8 cellular contexts compared by ENCODE assay signal in genomic region chr9:137294684-137295312, GRCh38. TPM values are rescaled to one million over a fixed set of nuclear protein-coding genes. Genes with fewer than 3 reads are reported as not detected.
DNase-seq lines count a peak whose midpoint lies in the region; ATAC-seq and TF ChIP-seq lines count a peak whose summit lies in the region.

No MANE protein-coding gene starts in this region.

- H3K9ac ChIP-seq in IMR-90 (ENCODE audit: low read depth, low read length) = no peak overlapping the region
- no peak overlapping the region for H3K9ac ChIP-seq in mesendoderm (ENCODE audit: low read length)

- H3K9me1 ChIP-seq in IMR-90 (ENCODE audit: insufficient read depth, low read length) = no peaks in the 10 kb centered on the region

- in situ Hi-C loops in IMR-90 (cut with MboI; ENCODE audit: low sequenced_read_pairs) = loop anchor here (5.0 kb wide), 2 partner anchors 108 to 233 kb away; no protein-coding TSS in a partner anchor

- no peak overlapping the region for H3K27ac ChIP-seq in CD8-positive, alpha-beta T cell (ENCODE audit: low read depth, low read length)
- H3K27ac ChIP-seq in IMR-90 (ENCODE audit: insufficient read depth, low read length) (no peak overlapping the region), mesendoderm (ENCODE audit: low read depth, low read length) (no peak overlapping the region)

- no peaks in the 10 kb centered on the region for H3K9me3 ChIP-seq in CD8-positive, alpha-beta T cell (ENCODE audit: low read length)
- peaks cover 5% of the 10 kb centered on the region; the same call in 1 of the 2 replicates for H3K9me3 ChIP-seq in IMR-90 (ENCODE audit: control insufficient read depth, insufficient read depth, low read length)

- CTCF ChIA-PET in CD8-positive, alpha-beta T cell (lab: Charles Lee) = interaction anchor here (0.7 to 1.1 kb wide), 2 partner anchors 30 to 118 kb away, joined by 3 read pairs; no protein-coding TSS in a partner anchor
- CTCF ChIA-PET in IMR-90 (lab: Yijun Ruan, JAX) = no interaction called here

- no peak overlapping the region for H3K4ac ChIP-seq in IMR-90 (ENCODE audit: low read depth, low read length)
- H3K4ac ChIP-seq in mesendoderm (ENCODE audit: low read depth, low read length) = no peak overlapping the region

- dilution Hi-C loops in IMR-90 (cut with HindIII; ENCODE audit: low sequenced_read_pairs, unreplicated experiment) = no loop called here

- H3K27ac Mint-ChIP-seq in CD8-positive, alpha-beta T cell = no peak overlapping the region
- no peak overlapping the region for H3K27ac Mint-ChIP-seq in central memory CD8-positive, alpha-beta T cell (ENCODE audit: low read depth)

- TF ChIP-seq CTCF in CD8-positive, alpha-beta T cell (IDR thresholded peaks at IDR 0.05) = no peak
- peak; percentile 36 for TF ChIP-seq CTCF in IMR-90 (conservative IDR thresholded peaks at IDR 0.05; ENCODE audit: low read depth, low read length)

- intact Hi-C loops in CD8-positive, alpha-beta T cell (cut with DNase I, micrococcal nuclease) = loop anchor here (1.0 to 10.0 kb wide), 4 partner anchors 58 to 230 kb away; no protein-coding TSS in a partner anchor
- intact Hi-C loops in IMR-90 (cut with micrococcal nuclease) = loop anchor here (2.0 to 5.0 kb wide), 2 partner anchors 150 to 233 kb away; no protein-coding TSS in a partner anchor

- H3K4me2 ChIP-seq in IMR-90 (ENCODE audit: low read depth, low read length) = no peak overlapping the region
- H3K4me2 ChIP-seq in mesendoderm (ENCODE audit: low read length) = no peak overlapping the region

- BruUV-seq in IMR-90 (replicated peaks; lab: Mats Ljungman, UMichigan) = no TSS peak

- no peaks in the 10 kb centered on the region for H3K36me3 ChIP-seq in CD8-positive, alpha-beta T cell (ENCODE audit: insufficient read depth, low read length)
- H3K36me3 ChIP-seq in IMR-90 (ENCODE audit: control insufficient read depth, insufficient read depth, low read length) (no peaks in the 10 kb centered on the region), mesendoderm (ENCODE audit: control insufficient read depth, insufficient read depth, low read length) (no peaks in the 10 kb centered on the region)

- H2BK120ac ChIP-seq in IMR-90 (ENCODE audit: low read depth, low read length) (no peak overlapping the region), mesendoderm (ENCODE audit: low read depth, low read length) (no peak overlapping the region)

- DNase-seq in CD8-positive, alpha-beta T cell = no peak
- DNase-seq in IMR-90 (peak; percentile 27), mesendoderm (no peak), germinal center (ENCODE audit: low spot score) (no peak), NCI-H2107 (lab: John Stamatoyannopoulos, UW) (no peak)
- no peak for DNase-seq in central memory CD8-positive, alpha-beta T cell (ENCODE audit: low spot score in 2 of 2)
- no peak for DNase-seq in stimulated activated CD4-positive, alpha-beta T cell treated with anti-CD3 and anti-CD28 coated beads, Interleukin-2, amount 100 ng/mL, for 48 hours

- peaks cover 31% of the 10 kb centered on the region for H3K27me3 ChIP-seq in CD8-positive, alpha-beta T cell (ENCODE audit: insufficient read depth, low read length)
- peaks cover 29% of the 10 kb centered on the region for H3K27me3 ChIP-seq in IMR-90 (ENCODE audit: control insufficient read depth, insufficient read depth, low read length)
- peaks cover 7% of the 10 kb centered on the region for H3K27me3 ChIP-seq in mesendoderm (ENCODE audit: insufficient read depth, low read length, poor library complexity)

- H4K8ac ChIP-seq in IMR-90 (ENCODE audit: low read depth in 2 of 2, low read length in 2 of 2) (no peak overlapping the region), mesendoderm (ENCODE audit: low read depth, low read length) (no peak overlapping the region)

- peak; percentile 27 for ATAC-seq in CD8-positive, alpha-beta T cell
- ATAC-seq in IMR-90 (ENCODE audit: low read depth) (no peak), HG02981 (IDR thresholded peaks at IDR 0.05; ENCODE audit: unreplicated experiment) (no peak)
- no peak for ATAC-seq in central memory CD8-positive, alpha-beta T cell (replicated peaks; ENCODE audit: extremely low read depth, poor library complexity, severe bottlenecking)

- no peak overlapping the region for H2BK20ac ChIP-seq in IMR-90 (ENCODE audit: low read depth, low read length)

- H2AK9ac ChIP-seq in IMR-90 (replicated peaks; ENCODE audit: low read depth, low read length, poor library complexity) = no peak overlapping the region

- H2BK5ac ChIP-seq in IMR-90 (ENCODE audit: low read depth, low read length, poor library complexity, severe bottlenecking) (no peak overlapping the region), mesendoderm (ENCODE audit: low read length) (no peak overlapping the region)

- H3K4me1 Mint-ChIP-seq in CD8-positive, alpha-beta T cell (ENCODE audit: low read depth) = peaks cover 5% of the 10 kb centered on the region
- H3K4me1 Mint-ChIP-seq in central memory CD8-positive, alpha-beta T cell = peaks cover 6% of the 10 kb centered on the region

- POLR2A ChIA-PET in CD8-positive, alpha-beta T cell (lab: Charles Lee) = no interaction called here
- POLR2A ChIA-PET in IMR-90 (lab: Charles Lee; ENCODE audit: unreplicated experiment) = no interaction called here

- no peaks in the 10 kb centered on the region for H3K9me3 Mint-ChIP-seq in CD8-positive, alpha-beta T cell
- H3K9me3 Mint-ChIP-seq in central memory CD8-positive, alpha-beta T cell = no peaks in the 10 kb centered on the region

- H4K91ac ChIP-seq in IMR-90 (ENCODE audit: insufficient read depth, low read depth, low read length) = no peak overlapping the region

- H3K23ac ChIP-seq in IMR-90 (ENCODE audit: low read depth, low read length) (no peak overlapping the region), mesendoderm (ENCODE audit: low read length) (no peak overlapping the region)

- H3K36me3 Mint-ChIP-seq in CD8-positive, alpha-beta T cell = no peaks in the 10 kb centered on the region
- peaks cover 5% of the 10 kb centered on the region for H3K36me3 Mint-ChIP-seq in central memory CD8-positive, alpha-beta T cell (ENCODE audit: insufficient read depth)

- H2AFZ ChIP-seq in IMR-90 (replicated peaks; ENCODE audit: low read length, poor library complexity) = peak overlapping the region; percentile 76

- peaks cover 7% of the 10 kb centered on the region for H3K4me1 ChIP-seq in CD8-positive, alpha-beta T cell (ENCODE audit: insufficient read depth, low read length)
- H3K4me1 ChIP-seq in IMR-90 (ENCODE audit: control insufficient read depth, insufficient read depth, low read length) (no peaks in the 10 kb centered on the region), mesendoderm (ENCODE audit: control insufficient read depth, low read depth, low read length) (peaks cover 2% of the 10 kb centered on the region)

- whole genome bisulfite sequencing in IMR-90 (ENCODE audit: extremely low coverage in 2 of 2, insufficient read length in 1 of 2), 2 experiments = 32% methylated on average over 18 of the region's 39 CpGs; no CpG with 5 or more reads in 1 of the 2 experiments
- WGBS in mesendoderm (ENCODE audit: extremely low coverage, insufficient coverage, low lambda C conversion rate) = no CpG with 5 or more reads among the region's 39 CpGs

- peak overlapping the region; percentile 26 for H3K4me3 Mint-ChIP-seq in CD8-positive, alpha-beta T cell
- peak overlapping the region; percentile 50 for H3K4me3 Mint-ChIP-seq in central memory CD8-positive, alpha-beta T cell

- no peak overlapping the region for H4K5ac ChIP-seq in IMR-90 (ENCODE audit: low read depth, low read length)
- no peak overlapping the region for H4K5ac ChIP-seq in mesendoderm (ENCODE audit: low read length)

- H3K56ac ChIP-seq in IMR-90 (ENCODE audit: extremely low read depth, insufficient read depth, low read length) (no peak overlapping the region), mesendoderm (ENCODE audit: low read length) (peak overlapping the region; percentile 2)

- H3K27me3 Mint-ChIP-seq in CD8-positive, alpha-beta T cell (ENCODE audit: low read depth) = peaks cover 33% of the 10 kb centered on the region
- peaks cover 52% of the 10 kb centered on the region for H3K27me3 Mint-ChIP-seq in central memory CD8-positive, alpha-beta T cell

- H3K4me3 ChIP-seq in CD8-positive, alpha-beta T cell (ENCODE audit: low read depth, low read length) = peak overlapping the region; percentile 48
- H3K4me3 ChIP-seq in IMR-90 (ENCODE audit: insufficient read depth, low read depth, low read length) (no peak overlapping the region), mesendoderm (ENCODE audit: low read length) (no peak overlapping the region)

- H4K20me1 ChIP-seq in IMR-90 (ENCODE audit: insufficient read depth, low read length) = no peaks in the 10 kb centered on the region

- 0 out of 2 replicates have a peak, but pooled peaks have one; percentile 22 for TF ChIP-seq RAD21 in IMR-90 (IDR thresholded peaks at IDR 0.05; ENCODE audit: low read length)

- TF ChIP-seq POLR2A in IMR-90 (IDR thresholded peaks at IDR 0.05; ENCODE audit: low read depth, low read length) = no peak

- H3K79me1 ChIP-seq in IMR-90 (ENCODE audit: low read depth in 1 of 2, low read length in 2 of 2) = no peaks in the 10 kb centered on the region
- no peaks in the 10 kb centered on the region for H3K79me1 ChIP-seq in mesendoderm (ENCODE audit: low read length)

- no peaks in the 10 kb centered on the region for H3K79me2 ChIP-seq in mesendoderm (ENCODE audit: control insufficient read depth, insufficient read depth, low read length)

- H3K18ac ChIP-seq in IMR-90 (ENCODE audit: low read depth, low read length) (no peak overlapping the region), mesendoderm (ENCODE audit: low read length) (no peak overlapping the region)

- H2AK5ac ChIP-seq in IMR-90 (ENCODE audit: low read depth, low read length) = no peak overlapping the region
- no peak overlapping the region for H2AK5ac ChIP-seq in mesendoderm (ENCODE audit: low read length)

- H3K14ac ChIP-seq in IMR-90 (replicated peaks; ENCODE audit: low read depth, low read length) = no peak overlapping the region

- no peak overlapping the region for H2BK15ac ChIP-seq in IMR-90 (ENCODE audit: low read depth, low read length)
- H2BK15ac ChIP-seq in mesendoderm (replicated peaks; ENCODE audit: low read depth) = no peak overlapping the region

RNA-seq across cellular contexts. Expression of gene NRARP, which starts 7.3 kb away (rescaled TPM):
- 1 to 10 TPM in 1 of 2 experiments, under 1 TPM in 1; 1.00 to 1.5 TPM for total RNA-seq in CD8-positive, alpha-beta T cell
- not detected in 2 replicates for total RNA-seq in IMR-90 (2012; rRNA removed)
- polyA plus RNA-seq in IMR-90 (2012; rRNA removed) = 0.15 and 0.39 TPM in 2 replicates
- polyA plus RNA-seq in IMR-90 (2012; cell fraction: cytosol; rRNA removed) = 0.37 and 1.8 TPM in 2 replicates
- polyA plus RNA-seq in IMR-90 (2012; cell fraction: nucleus; rRNA removed; ENCODE audit: low replicate concordance) = 2.9 and 4.1 TPM in 2 replicates
- polyA plus RNA-seq in mesendoderm (2013, experiment 1 of 2) = 4.0 TPM
- polyA plus RNA-seq in mesendoderm (2013, experiment 2 of 2) = 4.5 TPM

RNA-seq across cellular contexts. Expression of gene TOR4A, which starts 17.3 kb away (rescaled TPM):
- total RNA-seq in CD8-positive, alpha-beta T cell = under 1 TPM; 0.22 to 0.42 TPM
- 9.7 and 11.4 TPM in 2 replicates for total RNA-seq in IMR-90 (2012; rRNA removed)
- polyA plus RNA-seq in IMR-90 (2012; rRNA removed) = 22.9 and 28.4 TPM in 2 replicates
- 17.3 and 37.9 TPM in 2 replicates for polyA plus RNA-seq in IMR-90 (2012; cell fraction: cytosol; rRNA removed)
- polyA plus RNA-seq in IMR-90 (2012; cell fraction: nucleus; rRNA removed; ENCODE audit: low replicate concordance) = 14.3 and 42.3 TPM in 2 replicates
- 4.1 TPM for polyA plus RNA-seq in mesendoderm (2013, experiment 1 of 2)
- polyA plus RNA-seq in mesendoderm (2013, experiment 2 of 2) = 4.0 TPM

RNA-seq across cellular contexts. Expression of gene NELFB, which starts 39.7 kb away (rescaled TPM):
- 10 to 100 TPM; 17.1 to 17.6 TPM for total RNA-seq in CD8-positive, alpha-beta T cell
- 36.7 and 36.9 TPM in 2 replicates for total RNA-seq in IMR-90 (2012; rRNA removed)
- polyA plus RNA-seq in IMR-90 (2012; rRNA removed) = 65.1 and 66.0 TPM in 2 replicates
- 38.5 and 59.2 TPM in 2 replicates for polyA plus RNA-seq in IMR-90 (2012; cell fraction: cytosol; rRNA removed)
- polyA plus RNA-seq in IMR-90 (2012; cell fraction: nucleus; rRNA removed; ENCODE audit: low replicate concordance) = 43.4 and 76.9 TPM in 2 replicates
- polyA plus RNA-seq in mesendoderm (2013, experiment 1 of 2) = 39.7 TPM
- polyA plus RNA-seq in mesendoderm (2013, experiment 2 of 2) = 39.7 TPM

RNA-seq across cellular contexts. Expression of gene STPG3, which starts 43.7 kb away (rescaled TPM):
- under 1 TPM in 1 of 2 experiments, not detected in 1; 0.30 TPM for total RNA-seq in CD8-positive, alpha-beta T cell
- total RNA-seq in IMR-90 (2012; rRNA removed) = not detected in 2 replicates
- polyA plus RNA-seq in IMR-90 (2012; rRNA removed) = not detected in 2 replicates
- not detected in 2 replicates for polyA plus RNA-seq in IMR-90 (2012; cell fraction: cytosol; rRNA removed)
- 0.09 TPM in 1 of 2 replicates, not detected in the other for polyA plus RNA-seq in IMR-90 (2012; cell fraction: nucleus; rRNA removed; ENCODE audit: low replicate concordance)
- 0.14 TPM for polyA plus RNA-seq in mesendoderm (2013, experiment 1 of 2)
- 0.15 TPM for polyA plus RNA-seq in mesendoderm (2013, experiment 2 of 2)

RNA-seq across cellular contexts. Expression of gene TUBB4B, which starts 53.7 kb away (rescaled TPM):
- 100 to 1,000 TPM; 114 to 120 TPM for total RNA-seq in CD8-positive, alpha-beta T cell
- total RNA-seq in IMR-90 (2012; rRNA removed) = 236 and 237 TPM in 2 replicates
- polyA plus RNA-seq in IMR-90 (2012; rRNA removed) = 529 and 613 TPM in 2 replicates
- polyA plus RNA-seq in IMR-90 (2012; cell fraction: cytosol; rRNA removed) = 396 and 719 TPM in 2 replicates
- polyA plus RNA-seq in IMR-90 (2012; cell fraction: nucleus; rRNA removed; ENCODE audit: low replicate concordance) = 295 and 529 TPM in 2 replicates
- 288 TPM for polyA plus RNA-seq in mesendoderm (2013, experiment 1 of 2)
- 285 TPM for polyA plus RNA-seq in mesendoderm (2013, experiment 2 of 2)
